In the genomic region with DNA sequence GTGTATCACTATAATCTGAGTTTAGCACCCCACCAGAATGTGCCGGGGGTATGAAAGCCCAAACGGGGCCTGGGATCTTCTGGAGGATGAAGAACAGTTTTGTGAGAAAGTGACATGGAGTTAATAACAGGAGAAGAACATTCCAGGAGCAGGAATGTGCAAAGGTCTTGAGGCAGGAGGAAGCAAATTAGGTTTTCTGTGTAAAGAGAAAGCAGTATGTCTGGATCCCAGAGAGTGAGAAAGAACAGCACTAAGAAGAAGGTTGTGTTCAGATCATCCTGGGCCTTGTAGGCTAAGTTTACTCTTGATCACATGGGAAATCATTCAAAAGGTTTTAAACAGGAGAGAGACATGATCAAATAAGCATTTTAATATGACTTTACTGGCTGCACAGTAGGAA, we compare ENCODE assay signal across 25 cellular contexts.
DNase-seq lines count a peak whose midpoint lies in the region; ATAC-seq and TF ChIP-seq lines count a peak whose summit lies in the region.
"Had no signal": no experiment of that assay in that cellular context is flagged by ENCODE, and none has a peak within 500 bp of the region (broad histone marks: within the 10 kb centered on the region; RNA-seq: fewer than 3 reads in every experiment).

No MANE protein-coding gene starts in this region.

- no peak overlapping the region for H3K4me3 Mint-ChIP-seq in chondrocyte (ENCODE audit: unreplicated experiment)
- no peak overlapping the region for H3K4me3 Mint-ChIP-seq in natural killer cell
- H3K4me3 Mint-ChIP-seq in type B pancreatic cell = peak overlapping the region; percentile 27
- H3K4me3 Mint-ChIP-seq: activated CD8-positive, alpha-beta T cell treated with anti-CD3 and anti-CD28 coated beads for 36 hours; activated naive CD8-positive, alpha-beta T cell treated with anti-CD3 and anti-CD28 coated beads, Interleukin-2, amount 10 ng/mL, durations not matched to agents 7 days and 5 days; B cell; CD8-positive, alpha-beta memory T cell had no signal

- no peaks in the 10 kb centered on the region for H3K27me3 ChIP-seq in cardiac muscle cell
- H3K27me3 ChIP-seq: heart right ventricle, Peyer's patch, transverse colon had no signal

- DNase-seq in cardiac muscle cell (ENCODE audit: low read depth in 1 of 2, low spot score in 1 of 2) (no peak), cardiac septum (ENCODE audit: low spot score) (no peak), chondrocyte (ENCODE audit: low spot score) (no peak), natural killer cell (no peak), type B pancreatic cell (ENCODE audit: extremely low spot score, unreplicated experiment) (no peak), NCI-H2107 (lab: John Stamatoyannopoulos, UW) (no peak)
- DNase-seq: activated CD8-positive, alpha-beta T cell treated with anti-CD3 and anti-CD28 coated beads for 36 hours; activated naive CD8-positive, alpha-beta T cell treated with anti-CD3 and anti-CD28 coated beads, Interleukin-2, amount 10 ng/mL, durations not matched to agents 7 days and 5 days; aorta; CD8-positive, alpha-beta memory T cell; DMS 273 treated with DMSO at 0.1 percent for 48 hours; heart right ventricle; Karpas-422; NCI-H1417 treated with DMSO at 0.1 percent for 48 hours; NCI-H2081 treated with DMSO at 0.1 percent for 48 hours; NCI-H69; Peyer's patch; SHP77; stimulated activated CD4-positive, alpha-beta T cell treated with anti-CD3 and anti-CD28 coated beads, Interleukin-4, amount 100 ng/mL, for 1 hour; transverse colon had no signal

- TF ChIP-seq CTCF in cardiac muscle cell (IDR thresholded peaks at IDR 0.05; ENCODE audit: low read depth, low read length) = no peak
- TF ChIP-seq CTCF in chondrocyte (IDR thresholded peaks at IDR 0.05) = no peak
- TF ChIP-seq CTCF in natural killer cell (IDR thresholded peaks at IDR 0.05) = no peak
- no peak for TF ChIP-seq CTCF in type B pancreatic cell (conservative IDR thresholded peaks at IDR 0.05)

- peaks cover 3% of the 10 kb centered on the region for H3K9me3 Mint-ChIP-seq in chondrocyte (ENCODE audit: low read depth)
- H3K9me3 Mint-ChIP-seq in natural killer cell = peaks cover 0 to 2% of the 10 kb centered on the region in 2 donors
- peaks cover 4% of the 10 kb centered on the region for H3K9me3 Mint-ChIP-seq in type B pancreatic cell

- peak overlapping the region; percentile 47 for H3K27ac ChIP-seq in cardiac muscle cell
- H3K27ac ChIP-seq: Peyer's patch, prostate gland, transverse colon had no signal

- H3K4me1 ChIP-seq in cardiac muscle cell (ENCODE audit: low read depth) = peaks cover 32% of the 10 kb centered on the region
- H3K4me1 ChIP-seq: prostate gland had no signal

- H3K4me3 ChIP-seq in cardiac muscle cell = no peak overlapping the region
- H3K4me3 ChIP-seq: HAP-1, heart right ventricle, Peyer's patch, prostate gland, transverse colon had no signal

- peak overlapping the region; percentile 53 for H3K27ac Mint-ChIP-seq in chondrocyte (ENCODE audit: unreplicated experiment)
- H3K27ac Mint-ChIP-seq in natural killer cell = peak overlapping the region; percentile 24 to 76
- H3K27ac Mint-ChIP-seq in type B pancreatic cell = no peak overlapping the region
- H3K27ac Mint-ChIP-seq: activated CD8-positive, alpha-beta T cell treated with anti-CD3 and anti-CD28 coated beads for 36 hours; activated naive CD8-positive, alpha-beta T cell treated with anti-CD3 and anti-CD28 coated beads, Interleukin-2, amount 10 ng/mL, durations not matched to agents 7 days and 5 days; B cell had no signal

- intact Hi-C loops in cardiac septum (cut with DNase I) = no loop called here
- intact Hi-C loops in natural killer cell (cut with micrococcal nuclease) = no loop called here

- ATAC-seq in natural killer cell (no peak), GM21423 (IDR thresholded peaks at IDR 0.05; ENCODE audit: unreplicated experiment) (no peak), HG03442 (IDR thresholded peaks at IDR 0.05; ENCODE audit: unreplicated experiment) (no peak)

- no peaks in the 10 kb centered on the region for H3K9me3 ChIP-seq in cardiac muscle cell (ENCODE audit: low read depth)
- H3K9me3 ChIP-seq: HAP-1, heart right ventricle, Peyer's patch, prostate gland, transverse colon had no signal

- no peaks in the 10 kb centered on the region for H3K36me3 ChIP-seq in cardiac muscle cell
- H3K36me3 ChIP-seq: HAP-1, heart right ventricle, Peyer's patch, prostate gland, transverse colon had no signal

- H3K4me1 Mint-ChIP-seq in chondrocyte (ENCODE audit: low read depth) (peaks cover 51% of the 10 kb centered on the region), natural killer cell (peaks cover 74 to 88% of the 10 kb centered on the region in 2 donors), type B pancreatic cell (ENCODE audit: unreplicated experiment) (peaks cover 35% of the 10 kb centered on the region)

- H3K27me3 Mint-ChIP-seq in chondrocyte (ENCODE audit: low read depth) (no peaks in the 10 kb centered on the region), natural killer cell (ENCODE audit: low read depth in 2 of 2) (no peaks in the 10 kb centered on the region), type B pancreatic cell (no peaks in the 10 kb centered on the region)
- H3K27me3 Mint-ChIP-seq: activated CD8-positive, alpha-beta T cell treated with anti-CD3 and anti-CD28 coated beads for 36 hours; activated naive CD8-positive, alpha-beta T cell treated with anti-CD3 and anti-CD28 coated beads, Interleukin-2, amount 10 ng/mL, durations not matched to agents 7 days and 5 days; B cell had no signal

- H3K36me3 Mint-ChIP-seq in chondrocyte (ENCODE audit: low read depth) (peaks cover 1% of the 10 kb centered on the region), natural killer cell (no peaks in the 10 kb centered on the region), type B pancreatic cell (peaks cover 7% of the 10 kb centered on the region)
